ENCODE assay signal across 8 cellular contexts in genomic region chr4:88803600-88804096, GRCh38.
DNase-seq lines count a peak whose midpoint lies in the region; ATAC-seq and TF ChIP-seq lines count a peak whose summit lies in the region.

No MANE protein-coding gene starts in this region.

- no peak overlapping the region for H3K4me2 ChIP-seq in hepatocyte

- 61% methylated on average over 5 of the region's 5 CpGs for WGBS in hepatocyte (ENCODE audit: low lambda C conversion rate, missing lambda C conversion rate)

- DNase-seq in T-helper 2 cell treated with Interferon-gamma antibody and Interleukin-4, amounts not matched to agents 5 μg/mL and 100 μg/mL, for 36 hours (ENCODE audit: low spot score) = peak; percentile 23
- DNase-seq in hepatocyte (ENCODE audit: low spot score) (peak; percentile 50), cortex of kidney (lab: John Stamatoyannopoulos, UW) (no peak), NCI-H146 (lab: John Stamatoyannopoulos, UW) (no peak), SJCRH30 (no peak)

- peaks cover 2% of the 10 kb centered on the region for H3K36me3 Mint-ChIP-seq in T-helper 2 cell treated with Interferon-gamma antibody and Interleukin-4, amounts not matched to agents 5 μg/mL and 100 μg/mL, for 36 hours (ENCODE audit: low read depth)

- no peaks in the 10 kb centered on the region for H3K9me2 ChIP-seq in hepatocyte (replicated peaks; ENCODE audit: insufficient read depth)

- H3K4me3 ChIP-seq in ACC112 (ENCODE audit: low read depth, low read length) (no peak overlapping the region), hepatocyte (no peak overlapping the region), SJCRH30 (no peak overlapping the region)

- peaks cover 8% of the 10 kb centered on the region for H4K20me1 ChIP-seq in hepatocyte (ENCODE audit: insufficient read depth, poor library complexity, severe bottlenecking)

- H3K9me3 ChIP-seq in hepatocyte (ENCODE audit: low read depth) (no peaks in the 10 kb centered on the region), SJCRH30 (replicated peaks) (no peaks in the 10 kb centered on the region)

- H3K27ac ChIP-seq in ACC112 (ENCODE audit: low read depth, low read length) (peak overlapping the region; percentile 68), hepatocyte (peak overlapping the region; percentile 56), SJCRH30 (no peak overlapping the region)

- no peaks in the 10 kb centered on the region for H3K9me3 Mint-ChIP-seq in T-helper 2 cell treated with Interferon-gamma antibody and Interleukin-4, amounts not matched to agents 5 μg/mL and 100 μg/mL, for 36 hours

- peaks cover 12% of the 10 kb centered on the region for H3K4me1 Mint-ChIP-seq in T-helper 2 cell treated with Interferon-gamma antibody and Interleukin-4, amounts not matched to agents 5 μg/mL and 100 μg/mL, for 36 hours (ENCODE audit: low read depth)

- no peak for TF ChIP-seq CTCF in hepatocyte (IDR thresholded peaks at IDR 0.05; ENCODE audit: poor library complexity)

- peak; percentile 85 for ATAC-seq in GM18909 (IDR thresholded peaks at IDR 0.05; ENCODE audit: poor library complexity, unreplicated experiment)
- peak; percentile 83 for ATAC-seq in HG03108 (IDR thresholded peaks at IDR 0.05; ENCODE audit: unreplicated experiment)

- no peak overlapping the region for H3K4me3 Mint-ChIP-seq in T-helper 2 cell treated with Interferon-gamma antibody and Interleukin-4, amounts not matched to agents 5 μg/mL and 100 μg/mL, for 36 hours

- peaks cover 34% of the 10 kb centered on the region for H3K27me3 Mint-ChIP-seq in T-helper 2 cell treated with Interferon-gamma antibody and Interleukin-4, amounts not matched to agents 5 μg/mL and 100 μg/mL, for 36 hours (ENCODE audit: low read depth)

- peaks cover 28% of the 10 kb centered on the region for H3K4me1 ChIP-seq in ACC112 (ENCODE audit: control insufficient read depth, insufficient read depth, low read length, unreplicated experiment)
- peaks cover 10% of the 10 kb centered on the region for H3K4me1 ChIP-seq in hepatocyte (ENCODE audit: insufficient read depth)
- H3K4me1 ChIP-seq in SJCRH30 = no peaks in the 10 kb centered on the region

- H3K27me3 ChIP-seq in ACC112 (ENCODE audit: insufficient read depth, low read length) (no peaks in the 10 kb centered on the region), hepatocyte (no peaks in the 10 kb centered on the region), SJCRH30 (no peaks in the 10 kb centered on the region)

- H3K79me2 ChIP-seq in ACC112 (ENCODE audit: control insufficient read depth, insufficient read depth, low read length, unreplicated experiment) (peaks cover 4% of the 10 kb centered on the region), hepatocyte (peaks cover 67% of the 10 kb centered on the region)

- H2AFZ ChIP-seq in ACC112 (ENCODE audit: low read length, unreplicated experiment) (no peak overlapping the region), hepatocyte (no peak overlapping the region)

- H3K36me3 ChIP-seq in ACC112 (ENCODE audit: insufficient read depth, low read length) (no peaks in the 10 kb centered on the region), hepatocyte (replicated peaks; ENCODE audit: insufficient read depth, low read depth) (no peaks in the 10 kb centered on the region), SJCRH30 (peaks cover 6% of the 10 kb centered on the region)

- H3K27ac Mint-ChIP-seq in T-helper 2 cell treated with Interferon-gamma antibody and Interleukin-4, amounts not matched to agents 5 μg/mL and 100 μg/mL, for 36 hours = no peak overlapping the region

Comparison
In these comparisons a context has a peak if more than half of its experiments do, and no peak if none do; other contexts are left out.
1. DNase-seq: peak in T-helper 2 cell treated with Interferon-gamma antibody and Interleukin-4, amounts not matched to agents 5 μg/mL and 100 μg/mL, for 36 hours (single experiment) and hepatocyte (single experiment); none in cortex of kidney (single experiment), NCI-H146 (single experiment) and SJCRH30 (0 of 2).